ENCODE assay signal across 10 cellular contexts in the genomic region with DNA sequence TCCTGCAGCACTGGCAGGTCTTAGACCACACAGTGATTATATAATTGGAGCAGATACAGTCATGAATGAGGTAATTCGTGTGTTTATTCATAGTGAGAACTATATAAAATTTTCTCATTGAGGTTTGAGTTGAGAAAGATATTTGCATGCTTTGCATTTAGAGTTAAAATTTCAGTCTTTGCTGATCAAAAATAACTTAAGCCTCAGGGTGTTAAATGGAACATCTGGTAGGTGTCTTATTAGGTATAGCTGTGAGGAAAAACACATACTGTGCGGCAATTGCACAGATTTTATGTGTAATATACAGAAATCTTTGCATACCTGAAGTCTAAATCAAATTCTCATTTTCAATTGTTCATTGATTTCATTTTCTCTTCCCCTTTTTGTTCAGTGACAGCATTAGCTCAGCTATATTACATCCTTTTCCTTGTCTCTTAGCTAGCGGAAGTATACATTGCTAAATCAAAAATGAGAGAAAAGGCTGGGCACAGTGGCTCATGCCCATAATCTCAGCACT. TPM values are rescaled to one million over a fixed set of nuclear protein-coding genes. Genes with fewer than 3 reads are reported as not detected.
DNase-seq lines count a peak whose midpoint lies in the region; ATAC-seq and TF ChIP-seq lines count a peak whose summit lies in the region.
"Had no signal": no experiment of that assay in that cellular context is flagged by ENCODE, and none has a peak within 500 bp of the region (broad histone marks: within the 10 kb centered on the region; RNA-seq: fewer than 3 reads in every experiment).

No MANE protein-coding gene starts in this region.

- H3K4me1 ChIP-seq in Karpas-422 (ENCODE audit: low read length) = peaks cover 47% of the 10 kb centered on the region

- peak overlapping the region; percentile 19; the same call in 1 of the 2 replicates for H3K4me3 ChIP-seq in Karpas-422 (ENCODE audit: low read length)

- in situ Hi-C loops in GM13976 (cut with MboI; ENCODE audit: low sequenced_read_pairs, unreplicated experiment) = loop anchor here (25.0 kb wide), 2 partner anchors 612 to 737 kb away; a partner anchor contains a TSS

- H3K36me3 ChIP-seq in Karpas-422 (ENCODE audit: insufficient read depth, low read length) = peaks cover 41% of the 10 kb centered on the region

- H4K20me1 ChIP-seq in Karpas-422 (ENCODE audit: insufficient read depth, low read depth, low read length) = peaks cover 30% of the 10 kb centered on the region; the same call in 1 of the 2 replicates

- peak; percentile 59 for DNase-seq in CD1c-positive myeloid dendritic cell (ENCODE audit: extremely low spot score)
- DNase-seq in Karpas-422 = peak; percentile 89
- DNase-seq in GM13976 (ENCODE audit: low spot score) = no peak
- DNase-seq in foreskin melanocyte = no peak
- DNase-seq in NCI-H345 (lab: John Stamatoyannopoulos, UW) = no peak
- DNase-seq in NCI-H2107 treated with DMSO at 0.1 percent for 48 hours (lab: John Stamatoyannopoulos, UW; ENCODE audit: unreplicated experiment) = no peak

- no peak overlapping the region for H3K9ac ChIP-seq in Karpas-422 (ENCODE audit: low read length)

- no peak overlapping the region for H2AFZ ChIP-seq in Karpas-422 (ENCODE audit: low read length)

- peak; percentile 78 for ATAC-seq in GM19328 (IDR thresholded peaks at IDR 0.05; ENCODE audit: unreplicated experiment)
- ATAC-seq in HG02870 (IDR thresholded peaks at IDR 0.05; ENCODE audit: unreplicated experiment) = peak; percentile 78
- ATAC-seq: activated naive CD4-positive, alpha-beta T cell treated with anti-CD3 and anti-CD28 coated beads, Interleukin-2, amount 50 U/mL, for 72 hours; left lobe of liver had no signal

- peak overlapping the region; percentile 81 for H3K27ac ChIP-seq in Karpas-422 (ENCODE audit: low read length)

- no peak for TF ChIP-seq CTCF in GM13976 (IDR thresholded peaks at IDR 0.05; ENCODE audit: borderline replicate concordance, control extremely low read depth, extremely low read depth, insufficient read depth, missing control alignments)

- no peaks in the 10 kb centered on the region for H3K9me2 ChIP-seq in Karpas-422 (replicated peaks; ENCODE audit: insufficient read depth, low read length)

- no peaks in the 10 kb centered on the region for H3K9me3 ChIP-seq in Karpas-422 (ENCODE audit: low read length)

- peaks cover 78% of the 10 kb centered on the region for H3K79me2 ChIP-seq in Karpas-422 (ENCODE audit: low read length)

- H3K27me3 ChIP-seq in Karpas-422 (ENCODE audit: low read length) = no peaks in the 10 kb centered on the region

- H3K4me2 ChIP-seq in Karpas-422 (ENCODE audit: low read depth, low read length, poor library complexity, severe bottlenecking) = peak overlapping the region; percentile 55

RNA-seq across cellular contexts. Expression of a gene that starts 21.2 kb away (rescaled TPM):
- 24.0 and 34.3 TPM in 2 replicates for total RNA-seq in Karpas-422 (2014; rRNA removed; shearing (Covaris generic); ENCODE audit: low replicate concordance)

Comparison
In these comparisons a context has a peak if more than half of its experiments do, and no peak if none do; other contexts are left out.
1. DNase-seq: peak in CD1c-positive myeloid dendritic cell (single experiment) and Karpas-422 (single experiment); none in GM13976 (single experiment), foreskin melanocyte (single experiment), NCI-H345 (single experiment) and NCI-H2107 treated with DMSO at 0.1 percent for 48 hours (single experiment).